In genomic region chr10:72322280-72323058, GRCh38 we compare ENCODE assay signal across 8 cellular contexts. TPM values are rescaled to one million over a fixed set of nuclear protein-coding genes. Genes with fewer than 3 reads are reported as not detected.
DNase-seq lines count a peak whose midpoint lies in the region; ATAC-seq and TF ChIP-seq lines count a peak whose summit lies in the region.

No MANE protein-coding gene starts in this region.

- TF ChIP-seq EP300 in SK-N-SH (IDR thresholded peaks at IDR 0.05; ENCODE audit: borderline replicate concordance in 1 of 2, low read depth in 1 of 2, low read length in 1 of 2) (no peak), esophagus muscularis mucosa (IDR thresholded peaks at IDR 0.05) (no peak)

- H3K27me3 ChIP-seq in SK-N-SH (ENCODE audit: insufficient read depth), result no peaks in the 10 kb centered on the region
- H3K27me3 ChIP-seq in tibial artery, result no peaks in the 10 kb centered on the region
- no peaks in the 10 kb centered on the region for H3K27me3 ChIP-seq in esophagus muscularis mucosa

- no peak overlapping the region for H2AFZ ChIP-seq in SK-N-SH (ENCODE audit: low read depth)

- no peak overlapping the region for H3K4me2 ChIP-seq in SK-N-SH

- WGBS in SK-N-SH (ENCODE audit: low lambda C conversion rate), result 83% methylated on average over 11 of the region's 16 CpGs
- 100% methylated on average over 7 of the region's 16 CpGs for WGBS in esophagus muscularis mucosa

- no peaks in the 10 kb centered on the region for H3K9me2 ChIP-seq in SK-N-SH

- no peak overlapping the region for H3K4me3 ChIP-seq in SK-N-SH (ENCODE audit: low read depth in 2 of 2, low read length in 1 of 2)
- no peak overlapping the region for H3K4me3 ChIP-seq in fibroblast of villous mesenchyme (ENCODE audit: low read depth, low read length)
- H3K4me3 ChIP-seq in tibial artery, result no peak overlapping the region
- no peak overlapping the region for H3K4me3 ChIP-seq in esophagus muscularis mucosa

- no peak for ATAC-seq in SK-N-SH treated with all-trans-retinoic acid at 6 μM for 48 hours
- ATAC-seq in GM18870 (IDR thresholded peaks at IDR 0.05; ENCODE audit: unreplicated experiment), result no peak

- DNase-seq in SK-N-SH (no peak), fibroblast of villous mesenchyme (ENCODE audit: low read depth) (peak; percentile 54), tibial artery (no peak), dermis blood vessel endothelial cell (no peak), esophagus muscularis mucosa (ENCODE audit: extremely low spot score) (no peak)
- DNase-seq in activated CD8-positive, alpha-beta memory T cell treated with anti-CD3 and anti-CD28 coated beads, Interleukin-2, amount 50 U/mL, for 48 hours, result peak; percentile 70

- peaks cover 32 to 65% of the 10 kb centered on the region in 2 experiments for H3K4me1 ChIP-seq in SK-N-SH (ENCODE audit: control insufficient read depth in 1 of 2, insufficient read depth in 2 of 2, low read depth in 1 of 2, low read length in 1 of 2)
- H3K4me1 ChIP-seq in tibial artery, result peaks cover 0 to 60% (median 43%) of the 10 kb centered on the region in 4 donors
- H3K4me1 ChIP-seq in esophagus muscularis mucosa, result peaks cover 57 to 84% (median 68%) of the 10 kb centered on the region in 4 donors

- H3K36me3 ChIP-seq in SK-N-SH (replicated peaks in 1 of 2; ENCODE audit: control insufficient read depth in 1 of 2, insufficient read depth in 2 of 2, low read length in 1 of 2), result no peaks in the 10 kb centered on the region
- H3K36me3 ChIP-seq in tibial artery, result no peaks in the 10 kb centered on the region
- H3K36me3 ChIP-seq in esophagus muscularis mucosa, result no peaks in the 10 kb centered on the region

- POLR2A ChIA-PET in SK-N-SH (lab: Yijun Ruan, JAX), result interaction anchor here (0.7 to 10.9 kb wide), 5 partner anchors 9 to 74 kb away, joined by 3 to 188 read pairs (median 4); partner anchors contain the start of gene DDIT4

- H4K20me1 ChIP-seq in SK-N-SH (ENCODE audit: insufficient read depth), result no peaks in the 10 kb centered on the region

- H3K9me3 ChIP-seq in SK-N-SH (no peaks in the 10 kb centered on the region), tibial artery (no peaks in the 10 kb centered on the region), esophagus muscularis mucosa (no peaks in the 10 kb centered on the region)

- no peaks in the 10 kb centered on the region for H3K79me2 ChIP-seq in SK-N-SH (ENCODE audit: insufficient read depth)

- peak overlapping the region; percentile 94 to 97; a peak in 3 of 4 replicates for H3K27ac ChIP-seq in SK-N-SH (ENCODE audit: low read depth in 2 of 2, low read length in 1 of 2)
- H3K27ac ChIP-seq in tibial artery, result peak overlapping the region; percentile 10 to 85
- no peak overlapping the region for H3K27ac ChIP-seq in esophagus muscularis mucosa (replicated peaks in 1 of 4)

- H3K9ac ChIP-seq in SK-N-SH, result no peak overlapping the region

- TF ChIP-seq POLR2A in esophagus muscularis mucosa (IDR thresholded peaks at IDR 0.05; ENCODE audit: low read depth), result no peak

- peaks cover 19% of the 10 kb centered on the region for H3F3A ChIP-seq in SK-N-SH (replicated peaks; ENCODE audit: insufficient read depth)

- TF ChIP-seq CTCF in SK-N-SH (IDR thresholded peaks at IDR 0.05), result no peak
- TF ChIP-seq CTCF in fibroblast of villous mesenchyme (IDR thresholded peaks at IDR 0.05; ENCODE audit: insufficient read depth, low read depth, low read length), result no peak
- no peak for TF ChIP-seq CTCF in tibial artery (IDR thresholded peaks at IDR 0.05)
- no peak for TF ChIP-seq CTCF in esophagus muscularis mucosa (IDR thresholded peaks at IDR 0.05)

- intact Hi-C loops in tibial artery (cut with DNase I; ENCODE audit: low total_unique reads) (loop anchor here (5.0 kb wide), 1 partner anchor 360 kb away; the partner anchor contains the start of gene CHST3), esophagus muscularis mucosa (cut with DNase I) (no loop called here)

- CTCF ChIA-PET in SK-N-SH (lab: Yijun Ruan, JAX), result interaction anchor here (0.9 to 4.5 kb wide), 6 partner anchors 9 to 426 kb away, joined by 3 to 48 read pairs (median 6); partner anchors contain the start of gene DDIT4

- TF ChIP-seq RAD21 in SK-N-SH (IDR thresholded peaks at IDR 0.05; ENCODE audit: low read length), result no peak

TF ChIP-seq in SK-N-SH, 30 proteins besides CTCF, POLR2A, EP300 and RAD21:
- TF ChIP-seq EZH2phosphoT487 (IDR thresholded peaks at IDR 0.05; ENCODE audit: borderline replicate concordance, low read depth), result no peak
- TF ChIP-seq RXRA (IDR thresholded peaks at IDR 0.05; ENCODE audit: borderline replicate concordance, low read depth), result no peak

TF ChIP-seq in SK-N-SH treated with all-trans-retinoic acid at 6 μM for 48 hours, 23 proteins besides CTCF, POLR2A, EP300 and RAD21:
- no peak for TF ChIP-seq PPARA (CRISPR knock-in tag; IDR thresholded peaks at IDR 0.05; ENCODE audit: borderline replicate concordance)
- TF ChIP-seq ZFP3 (CRISPR knock-in tag; IDR thresholded peaks at IDR 0.05), result no peak
- TF ChIP-seq TOX (CRISPR knock-in tag; IDR thresholded peaks at IDR 0.05; ENCODE audit: borderline replicate concordance), result no peak
- TF ChIP-seq CSDC2 (CRISPR knock-in tag; IDR thresholded peaks at IDR 0.05), result no peak
- TF ChIP-seq SNAI2 (CRISPR knock-in tag; IDR thresholded peaks at IDR 0.05), result no peak
- no peak for TF ChIP-seq RARB (CRISPR knock-in tag; IDR thresholded peaks at IDR 0.05)
- TF ChIP-seq ZNF70 (CRISPR knock-in tag; IDR thresholded peaks at IDR 0.05), result no peak
- TF ChIP-seq ARNTL (CRISPR knock-in tag; IDR thresholded peaks at IDR 0.05; ENCODE audit: borderline replicate concordance, low read depth), result no peak
- TF ChIP-seq BACH2 (CRISPR knock-in tag; IDR thresholded peaks at IDR 0.05; ENCODE audit: borderline replicate concordance), result no peak
- no peak for TF ChIP-seq ISL1 (CRISPR knock-in tag; IDR thresholded peaks at IDR 0.05)
- no peak for TF ChIP-seq OSR1 (CRISPR knock-in tag; IDR thresholded peaks at IDR 0.05)
TF ChIP-seq in SK-N-SH treated with all-trans-retinoic acid at 6 μM for 48 hours: peak in this region for 0.

RNA-seq across cellular contexts. Expression of gene DNAJB12, which starts 32.2 kb away (rescaled TPM):
- polyA plus RNA-seq in SK-N-SH (2012; rRNA removed), result 22.9 and 25.8 TPM in 2 replicates
- 15.6 and 19.0 TPM in 2 replicates for polyA plus RNA-seq in SK-N-SH (2012; cell fraction: cytosol; rRNA removed)
- 38.8 and 40.0 TPM in 2 replicates for polyA plus RNA-seq in SK-N-SH (2012; cell fraction: nucleus; rRNA removed)
- total RNA-seq in fibroblast of villous mesenchyme (32.5 and 32.8 TPM in 2 replicates), dermis blood vessel endothelial cell (25.9 and 35.9 TPM in 2 replicates), esophagus muscularis mucosa (10 to 100 TPM; 27.8 to 46.5 (median 37.8) TPM)

RNA-seq across cellular contexts. Expression of gene DDIT4, which starts 48.7 kb away (rescaled TPM):
- polyA plus RNA-seq in SK-N-SH (2012; rRNA removed), result 24.9 and 30.4 TPM in 2 replicates
- polyA plus RNA-seq in SK-N-SH (2012; cell fraction: cytosol; rRNA removed), result 19.5 and 19.9 TPM in 2 replicates
- 41.8 and 55.3 TPM in 2 replicates for polyA plus RNA-seq in SK-N-SH (2012; cell fraction: nucleus; rRNA removed)
- total RNA-seq in fibroblast of villous mesenchyme, result 88.5 and 325 TPM in 2 replicates
- 146 and 173 TPM in 2 replicates for total RNA-seq in dermis blood vessel endothelial cell
- 100 to 1,000 TPM in 3 of 4 donors, 10 to 100 TPM in 1; 77.4 to 247 (median 146) TPM for total RNA-seq in esophagus muscularis mucosa

Comparison
In these comparisons a context has a peak if more than half of its experiments do, and no peak if none do; other contexts are left out.
1. DNase-seq: peak in activated CD8-positive, alpha-beta memory T cell treated with anti-CD3 and anti-CD28 coated beads, Interleukin-2, amount 50 U/mL, for 48 hours (single experiment) and fibroblast of villous mesenchyme (single experiment); none in SK-N-SH (single experiment), tibial artery (0 of 2), dermis blood vessel endothelial cell (single experiment) and esophagus muscularis mucosa (single experiment).
2. H3K27ac ChIP-seq: peak in SK-N-SH (2 of 2) and tibial artery (2 of 2); none in esophagus muscularis mucosa (0 of 4).